19 cellular contexts compared by ENCODE assay signal in the genomic region with DNA sequence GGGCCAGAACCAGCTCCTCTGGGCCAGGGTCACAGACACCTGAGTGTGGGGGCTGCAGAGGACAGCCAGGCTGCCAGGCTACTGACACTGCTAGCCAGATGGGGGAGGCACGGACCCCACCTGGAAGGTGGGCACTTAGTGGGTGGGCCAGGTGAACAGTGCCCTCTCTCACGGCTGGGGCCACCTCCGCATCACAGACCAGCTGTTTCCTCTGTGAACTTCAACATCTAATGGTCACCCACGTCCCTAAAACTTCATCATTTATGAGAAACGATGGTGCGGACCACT.
DNase-seq lines count a peak whose midpoint lies in the region; ATAC-seq and TF ChIP-seq lines count a peak whose summit lies in the region.
"Had no signal": no experiment of that assay in that cellular context is flagged by ENCODE, and none has a peak within 500 bp of the region (broad histone marks: within the 10 kb centered on the region; RNA-seq: fewer than 3 reads in every experiment).

No MANE protein-coding gene starts in this region.

- H3K4me1 Mint-ChIP-seq in activated CD4-positive, alpha-beta T cell treated with anti-CD3 and anti-CD28 coated beads, Interleukin-2, amount 10 ng/mL, durations not matched to agents 24 days and 14 days, result peaks cover 36% of the 10 kb centered on the region
- H3K4me1 Mint-ChIP-seq in CD4-positive, alpha-beta T cell (ENCODE audit: low read depth), result peaks cover 44% of the 10 kb centered on the region
- H3K4me1 Mint-ChIP-seq in activated T-helper 2 cell treated with anti-CD3 and anti-CD28 coated beads, Interferon-gamma antibody, Interleukin-2, Interleukin-4, amounts not matched to agents 10 μg/mL and 5 μg/mL and 100 μg/mL, durations not matched to agents 14 hours and 24 hours and 36 hours (ENCODE audit: low read depth), result peaks cover 41% of the 10 kb centered on the region
- H3K4me1 Mint-ChIP-seq in natural killer cell, result peaks cover 52 to 71% of the 10 kb centered on the region in 2 donors

- H3K27ac Mint-ChIP-seq in activated CD4-positive, alpha-beta T cell treated with anti-CD3 and anti-CD28 coated beads, Interleukin-2, amount 10 ng/mL, durations not matched to agents 24 days and 14 days, result peak overlapping the region; percentile 58
- peak overlapping the region; percentile 96 for H3K27ac Mint-ChIP-seq in CD4-positive, alpha-beta T cell
- peak overlapping the region; percentile 42 for H3K27ac Mint-ChIP-seq in activated T-helper 2 cell treated with anti-CD3 and anti-CD28 coated beads, Interferon-gamma antibody, Interleukin-2, Interleukin-4, amounts not matched to agents 10 μg/mL and 5 μg/mL and 100 μg/mL, durations not matched to agents 14 hours and 24 hours and 36 hours
- peak overlapping the region; percentile 97 to 99 for H3K27ac Mint-ChIP-seq in natural killer cell
- H3K27ac Mint-ChIP-seq: HFFc6 had no signal

- H3K36me3 Mint-ChIP-seq in activated CD4-positive, alpha-beta T cell treated with anti-CD3 and anti-CD28 coated beads, Interleukin-2, amount 10 ng/mL, durations not matched to agents 24 days and 14 days (ENCODE audit: low read depth), result peaks cover 22% of the 10 kb centered on the region
- peaks cover 36% of the 10 kb centered on the region for H3K36me3 Mint-ChIP-seq in CD4-positive, alpha-beta T cell (ENCODE audit: low read depth)
- H3K36me3 Mint-ChIP-seq in activated T-helper 2 cell treated with anti-CD3 and anti-CD28 coated beads, Interferon-gamma antibody, Interleukin-2, Interleukin-4, amounts not matched to agents 10 μg/mL and 5 μg/mL and 100 μg/mL, durations not matched to agents 14 hours and 24 hours and 36 hours (ENCODE audit: low read depth), result peaks cover 20% of the 10 kb centered on the region
- H3K36me3 Mint-ChIP-seq in natural killer cell, result no peaks in the 10 kb centered on the region

- POLR2A ChIA-PET in CD4-positive, alpha-beta T cell (lab: Charles Lee), result interaction anchor here (1.0 kb wide), 1 partner anchor 17 kb away, joined by 6 read pairs; no protein-coding TSS in a partner anchor

- DNase-seq in activated CD4-positive, alpha-beta T cell treated with anti-CD3 and anti-CD28 coated beads, Interleukin-2, amount 10 ng/mL, durations not matched to agents 24 days and 14 days, result no peak
- no peak for DNase-seq in activated CD4-positive, alpha-beta T cell treated with anti-CD3 and anti-CD28 coated beads, Interleukin-2, amount 50 U/mL, for 4 hours
- no peak for DNase-seq in CD4-positive, alpha-beta T cell
- no peak for DNase-seq in activated T-helper 2 cell treated with anti-CD3 and anti-CD28 coated beads, Interferon-gamma antibody, Interleukin-2, Interleukin-4, amounts not matched to agents 10 μg/mL and 5 μg/mL and 100 μg/mL, durations not matched to agents 14 hours and 24 hours and 36 hours (ENCODE audit: low spot score)
- DNase-seq in natural killer cell (no peak), NOMO-1 treated with dmso at 0.1 percent for 144 hours (lab: John Stamatoyannopoulos, UW; ENCODE audit: unreplicated experiment) (no peak), NCI-H226 (no peak), HuH-7.5 (ENCODE audit: low spot score) (no peak)
- DNase-seq: activated CD8-positive, alpha-beta memory T cell treated with anti-CD3 and anti-CD28 coated beads, Interleukin-2, amount 50 U/mL, for 48 hours; activated gamma-delta T cell; BE2C; caudate nucleus; GM23248; HFFc6; IMR-90; NCI-H1092; NCI-H187 treated with DMSO at 0.1 percent for 48 hours had no signal

- TF ChIP-seq CTCF in CD4-positive, alpha-beta T cell (IDR thresholded peaks at IDR 0.05), result no peak
- no peak for TF ChIP-seq CTCF in natural killer cell (IDR thresholded peaks at IDR 0.05)

- peak overlapping the region; percentile 86 for H3K4me3 Mint-ChIP-seq in activated CD4-positive, alpha-beta T cell treated with anti-CD3 and anti-CD28 coated beads, Interleukin-2, amount 10 ng/mL, durations not matched to agents 24 days and 14 days
- peak overlapping the region; percentile 63 for H3K4me3 Mint-ChIP-seq in CD4-positive, alpha-beta T cell
- H3K4me3 Mint-ChIP-seq in activated T-helper 2 cell treated with anti-CD3 and anti-CD28 coated beads, Interferon-gamma antibody, Interleukin-2, Interleukin-4, amounts not matched to agents 10 μg/mL and 5 μg/mL and 100 μg/mL, durations not matched to agents 14 hours and 24 hours and 36 hours (ENCODE audit: low read depth), result no peak overlapping the region
- H3K4me3 Mint-ChIP-seq in natural killer cell, result peak overlapping the region; percentile 61
- H3K4me3 Mint-ChIP-seq: HFFc6 had no signal

- H3K27me3 ChIP-seq in CD4-positive, alpha-beta T cell (ENCODE audit: control insufficient read depth, insufficient read depth, low read length), result no peaks in the 10 kb centered on the region
- H3K27me3 ChIP-seq: BE2C, suprapubic skin had no signal

- CTCF ChIA-PET in CD4-positive, alpha-beta T cell (lab: Charles Lee), result interaction anchor here (1.5 to 1.6 kb wide), 2 partner anchors 11 to 24 kb away, joined by 4 to 5 read pairs; no protein-coding TSS in a partner anchor

- peak overlapping the region; percentile 70 for H3K27ac ChIP-seq in CD4-positive, alpha-beta T cell (ENCODE audit: low read depth, low read length)
- H3K27ac ChIP-seq: GM23248, suprapubic skin had no signal

- intact Hi-C loops in activated CD4-positive, alpha-beta T cell treated with anti-CD3 and anti-CD28 coated beads, Interleukin-2, amount 10 ng/mL, durations not matched to agents 24 days and 14 days (cut with micrococcal nuclease), result no loop called here
- intact Hi-C loops in CD4-positive, alpha-beta T cell (cut with DNase I, micrococcal nuclease), result loop anchor here in 1 of 2 experiments (2.0 to 10.0 kb wide), 2 partner anchors 17 to 1419 kb away; partner anchors contain the start of gene MGMT
- intact Hi-C loops in activated T-helper 2 cell treated with anti-CD3 and anti-CD28 coated beads, Interferon-gamma antibody, Interleukin-2, Interleukin-4, amounts not matched to agents 10 μg/mL and 5 μg/mL and 100 μg/mL, durations not matched to agents 14 hours and 24 hours and 36 hours (cut with micrococcal nuclease), result loop anchor here (2.0 to 5.0 kb wide), 2 partner anchors 55 to 82 kb away; partner anchors contain the start of gene MKI67
- intact Hi-C loops in natural killer cell (cut with micrococcal nuclease), result no loop called here

- no peaks in the 10 kb centered on the region for H3K9me3 Mint-ChIP-seq in activated CD4-positive, alpha-beta T cell treated with anti-CD3 and anti-CD28 coated beads, Interleukin-2, amount 10 ng/mL, durations not matched to agents 24 days and 14 days
- no peaks in the 10 kb centered on the region for H3K9me3 Mint-ChIP-seq in CD4-positive, alpha-beta T cell
- H3K9me3 Mint-ChIP-seq in activated T-helper 2 cell treated with anti-CD3 and anti-CD28 coated beads, Interferon-gamma antibody, Interleukin-2, Interleukin-4, amounts not matched to agents 10 μg/mL and 5 μg/mL and 100 μg/mL, durations not matched to agents 14 hours and 24 hours and 36 hours, result no peaks in the 10 kb centered on the region
- H3K9me3 Mint-ChIP-seq in natural killer cell, result no peaks in the 10 kb centered on the region

- no peaks in the 10 kb centered on the region for H3K9me3 ChIP-seq in CD4-positive, alpha-beta T cell (ENCODE audit: control insufficient read depth, low read length)
- H3K9me3 ChIP-seq: BE2C, suprapubic skin had no signal

- H3K27me3 Mint-ChIP-seq in activated CD4-positive, alpha-beta T cell treated with anti-CD3 and anti-CD28 coated beads, Interleukin-2, amount 10 ng/mL, durations not matched to agents 24 days and 14 days, result no peaks in the 10 kb centered on the region
- H3K27me3 Mint-ChIP-seq in CD4-positive, alpha-beta T cell, result no peaks in the 10 kb centered on the region
- no peaks in the 10 kb centered on the region for H3K27me3 Mint-ChIP-seq in activated T-helper 2 cell treated with anti-CD3 and anti-CD28 coated beads, Interferon-gamma antibody, Interleukin-2, Interleukin-4, amounts not matched to agents 10 μg/mL and 5 μg/mL and 100 μg/mL, durations not matched to agents 14 hours and 24 hours and 36 hours (ENCODE audit: low read depth)
- no peaks in the 10 kb centered on the region for H3K27me3 Mint-ChIP-seq in natural killer cell (ENCODE audit: low read depth in 2 of 2)

- ATAC-seq in CD4-positive, alpha-beta T cell (ENCODE audit: poor library complexity), result no peak
- no peak for ATAC-seq in natural killer cell
- ATAC-seq: GM12878 had no signal

Comparison
In these comparisons a context has a peak if more than half of its experiments do, and no peak if none do; other contexts are left out.
1. H3K27ac Mint-ChIP-seq: peak in every context shown above with its lines; median percentile 98 in natural killer cell; 96 in CD4-positive, alpha-beta T cell; 58 in activated CD4-positive, alpha-beta T cell treated with anti-CD3 and anti-CD28 coated beads, Interleukin-2, amount 10 ng/mL, durations not matched to agents 24 days and 14 days; 42 in activated T-helper 2 cell treated with anti-CD3 and anti-CD28 coated beads, Interferon-gamma antibody, Interleukin-2, Interleukin-4, amounts not matched to agents 10 μg/mL and 5 μg/mL and 100 μg/mL, durations not matched to agents 14 hours and 24 hours and 36 hours.